ENCODE assay signal across 1 cellular context in genomic region chr1:21775985-21776562, GRCh38.
A peak's percentile ranks its signal among the peaks of the same experiment; 100 is the strongest.
TF ChIP-seq lines count a peak whose summit lies in the region.

No MANE protein-coding gene starts in this region.

TF ChIP-seq in HepG2, 621 proteins besides CTCF, POLR2A, EP300 and RAD21 (continued from another document and continues in another):
- TF ChIP-seq FOXP4 (CRISPR knock-in tag; IDR thresholded peaks at IDR 0.05), result peak; percentile 91
- TF ChIP-seq HNRNPUL1 (IDR thresholded peaks at IDR 0.05; ENCODE audit: low read depth, low read length), result no peak
- no peak for TF ChIP-seq ZNF547 (CRISPR knock-in tag; IDR thresholded peaks at IDR 0.05)
- no peak for TF ChIP-seq TAF1 (CRISPR knock-in tag; IDR thresholded peaks at IDR 0.05)
- no peak for TF ChIP-seq RFXAP (CRISPR knock-in tag; IDR thresholded peaks at IDR 0.05; ENCODE audit: borderline replicate concordance)
- TF ChIP-seq AKAP8 (CRISPR knock-in tag; IDR thresholded peaks at IDR 0.05), result no peak
- TF ChIP-seq ZNF326 (CRISPR knock-in tag; IDR thresholded peaks at IDR 0.05; ENCODE audit: borderline replicate concordance), result no peak
- peak; percentile 34; the same call in 1 of the 2 replicates for TF ChIP-seq ZBTB21 (CRISPR knock-in tag; IDR thresholded peaks at IDR 0.05)
- peak in 1 of 2 experiments; percentile 94; a peak in 2 of 4 replicates for TF ChIP-seq KLF16 (CRISPR knock-in tag; IDR thresholded peaks at IDR 0.05)
- TF ChIP-seq, protein P1, sequence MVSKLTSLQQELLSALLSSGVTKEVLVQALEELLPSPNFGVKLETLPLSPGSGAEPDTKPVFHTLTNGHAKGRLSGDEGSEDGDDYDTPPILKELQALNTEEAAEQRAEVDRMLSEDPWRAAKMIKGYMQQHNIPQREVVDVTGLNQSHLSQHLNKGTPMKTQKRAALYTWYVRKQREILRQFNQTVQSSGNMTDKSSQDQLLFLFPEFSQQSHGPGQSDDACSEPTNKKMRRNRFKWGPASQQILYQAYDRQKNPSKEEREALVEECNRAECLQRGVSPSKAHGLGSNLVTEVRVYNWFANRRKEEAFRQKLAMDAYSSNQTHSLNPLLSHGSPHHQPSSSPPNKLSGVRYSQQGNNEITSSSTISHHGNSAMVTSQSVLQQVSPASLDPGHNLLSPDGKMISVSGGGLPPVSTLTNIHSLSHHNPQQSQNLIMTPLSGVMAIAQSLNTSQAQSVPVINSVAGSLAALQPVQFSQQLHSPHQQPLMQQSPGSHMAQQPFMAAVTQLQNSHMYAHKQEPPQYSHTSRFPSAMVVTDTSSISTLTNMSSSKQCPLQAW (CRISPR knock-in tag; IDR thresholded peaks at IDR 0.05), result no peak
- TF ChIP-seq YY1 (IDR thresholded peaks at IDR 0.05; ENCODE audit: insufficient read depth, insufficient replicate concordance, low read depth, low read length), result no peak
- no peak for TF ChIP-seq RNF219 (CRISPR knock-in tag; IDR thresholded peaks at IDR 0.05)
- TF ChIP-seq PRPF4 (IDR thresholded peaks at IDR 0.05; ENCODE audit: low read depth, low read length, poor library complexity, severe bottlenecking), result no peak
- no peak for TF ChIP-seq KMT2A (CRISPR knock-in tag; IDR thresholded peaks at IDR 0.05)
- no peak for TF ChIP-seq ZNF354B (CRISPR knock-in tag; IDR thresholded peaks at IDR 0.05)
- peak; percentile 91 for TF ChIP-seq MIXL1 (CRISPR knock-in tag; IDR thresholded peaks at IDR 0.05)
- no peak for TF ChIP-seq PTBP1 (IDR thresholded peaks at IDR 0.05; ENCODE audit: low read depth, low read length, poor library complexity, severe bottlenecking)
- 0 out of 2 replicates have a peak, but pooled peaks have one; percentile 38 for TF ChIP-seq ZNF670 (CRISPR knock-in tag; IDR thresholded peaks at IDR 0.05; ENCODE audit: borderline replicate concordance)
- TF ChIP-seq FOXO1 (CRISPR knock-in tag; IDR thresholded peaks at IDR 0.05), result peak; percentile 92
- TF ChIP-seq REST (IDR thresholded peaks at IDR 0.05; ENCODE audit: borderline replicate concordance in 1 of 2, low read depth in 1 of 2, low read length in 2 of 2), result peak in 1 of 2 experiments; percentile 76; a peak in 1 of 4 replicates
- peak; percentile 24; the same call in 1 of the 2 replicates for TF ChIP-seq ZNF362 (CRISPR knock-in tag; IDR thresholded peaks at IDR 0.05; ENCODE audit: borderline replicate concordance)
- TF ChIP-seq KDM4B (CRISPR knock-in tag; IDR thresholded peaks at IDR 0.05), result peak; percentile 31; the same call in 1 of the 2 replicates
- TF ChIP-seq HNRNPH1 (optimal IDR thresholded peaks at IDR 0.05; ENCODE audit: low read depth, low read length), result no peak
- TF ChIP-seq ZMYM3 (CRISPR knock-in tag; IDR thresholded peaks at IDR 0.05), result 0 out of 2 replicates have a peak, but pooled peaks have one; percentile 19
- no peak for TF ChIP-seq RFXANK (CRISPR knock-in tag; IDR thresholded peaks at IDR 0.05)
- TF ChIP-seq ZNF557 (CRISPR knock-in tag; IDR thresholded peaks at IDR 0.05), result no peak
- peak; percentile 90; the same call in 1 of the 2 replicates for TF ChIP-seq KDM3A (CRISPR knock-in tag; IDR thresholded peaks at IDR 0.05; ENCODE audit: low read depth)
- TF ChIP-seq ZBTB4 (CRISPR knock-in tag; IDR thresholded peaks at IDR 0.05; ENCODE audit: borderline replicate concordance), result no peak
- no peak for TF ChIP-seq ZNF713 (CRISPR knock-in tag; IDR thresholded peaks at IDR 0.05)
- no peak for TF ChIP-seq KDM5A (IDR thresholded peaks at IDR 0.05; ENCODE audit: borderline replicate concordance, low read length)
- peak; percentile 71; the same call in 1 of the 2 replicates for TF ChIP-seq KDM1A (CRISPR knock-in tag; IDR thresholded peaks at IDR 0.05)
- TF ChIP-seq ZNF639 (CRISPR knock-in tag; conservative IDR thresholded peaks at IDR 0.05), result 0 out of 2 replicates have a peak, but pooled peaks have one; percentile 59
- no peak for TF ChIP-seq ZNF629 (CRISPR knock-in tag; conservative IDR thresholded peaks at IDR 0.05)
- no peak for TF ChIP-seq ZNF232 (CRISPR knock-in tag; IDR thresholded peaks at IDR 0.05; ENCODE audit: borderline replicate concordance)
- peak; percentile 88 for TF ChIP-seq CREM (IDR thresholded peaks at IDR 0.05)
- TF ChIP-seq CREM (CRISPR knock-in tag; IDR thresholded peaks at IDR 0.05), result no peak
- TF ChIP-seq DPF2 (CRISPR knock-in tag; IDR thresholded peaks at IDR 0.05; ENCODE audit: borderline replicate concordance, low read depth), result peak; percentile 53; the same call in 1 of the 2 replicates
- TF ChIP-seq ZNF724P (CRISPR knock-in tag; IDR thresholded peaks at IDR 0.05; ENCODE audit: borderline replicate concordance), result no peak
- TF ChIP-seq BCL6 (CRISPR knock-in tag; IDR thresholded peaks at IDR 0.05), result peak; percentile 100
- TF ChIP-seq ZNF550 (CRISPR knock-in tag; IDR thresholded peaks at IDR 0.05; ENCODE audit: borderline replicate concordance), result no peak
- TF ChIP-seq SAP130 (CRISPR knock-in tag; IDR thresholded peaks at IDR 0.05; ENCODE audit: low read depth), result peak; percentile 72; the same call in 1 of the 2 replicates
- no peak for TF ChIP-seq ZNF766 (CRISPR knock-in tag; IDR thresholded peaks at IDR 0.05; ENCODE audit: borderline replicate concordance)
- no peak for TF ChIP-seq STAT5B (CRISPR knock-in tag; IDR thresholded peaks at IDR 0.05)
- peak; percentile 97 for TF ChIP-seq ZNF503 (CRISPR knock-in tag; IDR thresholded peaks at IDR 0.05)
- peak; percentile 82 for TF ChIP-seq ERF (CRISPR knock-in tag; IDR thresholded peaks at IDR 0.05)
- 0 out of 2 replicates have a peak, but pooled peaks have one; percentile 30 for TF ChIP-seq CCDC6 (CRISPR knock-in tag; IDR thresholded peaks at IDR 0.05)
- TF ChIP-seq, protein P2, sequence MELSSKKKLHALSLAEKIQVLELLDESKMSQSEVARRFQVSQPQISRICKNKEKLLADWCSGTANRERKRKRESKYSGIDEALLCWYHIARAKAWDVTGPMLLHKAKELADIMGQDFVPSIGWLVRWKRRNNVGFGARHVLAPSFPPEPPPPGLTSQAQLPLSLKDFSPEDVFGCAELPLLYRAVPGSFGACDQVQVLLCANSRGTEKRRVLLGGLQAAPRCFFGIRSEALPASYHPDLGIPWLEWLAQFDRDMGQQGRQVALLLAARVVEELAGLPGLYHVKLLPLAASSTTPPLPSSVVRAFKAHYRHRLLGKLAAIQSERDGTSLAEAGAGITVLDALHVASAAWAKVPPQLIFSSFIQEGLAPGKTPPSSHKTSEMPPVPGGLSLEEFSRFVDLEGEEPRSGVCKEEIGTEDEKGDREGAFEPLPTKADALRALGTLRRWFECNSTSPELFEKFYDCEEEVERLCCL (CRISPR knock-in tag; IDR thresholded peaks at IDR 0.05; ENCODE audit: borderline replicate concordance), result no peak
- peak; percentile 79 for TF ChIP-seq TARDBP (CRISPR knock-in tag; IDR thresholded peaks at IDR 0.05)
- TF ChIP-seq ZNF30 (CRISPR knock-in tag; IDR thresholded peaks at IDR 0.05), result no peak
